8 cellular contexts compared by ENCODE assay signal in the genomic region with DNA sequence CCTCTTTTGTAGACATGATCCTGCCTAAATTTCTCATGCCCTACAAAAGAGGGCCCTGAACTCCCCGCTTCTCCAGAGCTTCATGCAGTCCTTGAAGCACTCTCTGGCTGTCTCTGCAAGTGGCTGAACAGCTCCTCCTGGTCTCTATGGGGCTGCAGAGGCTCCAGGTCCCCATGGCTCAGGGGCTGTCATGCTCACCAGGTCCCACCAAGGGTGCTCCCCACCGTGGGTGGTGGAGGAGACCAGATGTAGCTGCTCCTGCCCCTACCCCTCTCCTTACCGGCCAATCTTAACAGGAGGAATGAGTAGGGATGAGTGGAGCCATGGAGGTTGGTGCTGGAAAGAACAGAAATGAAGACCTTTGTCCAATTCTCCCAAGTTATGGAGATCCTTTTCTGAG. TPM values are rescaled to one million over a fixed set of nuclear protein-coding genes. Genes with fewer than 3 reads are reported as not detected.
"Had no signal": no experiment of that assay in that cellular context is flagged by ENCODE, and none has a peak within 500 bp of the region (broad histone marks: within the 10 kb centered on the region; RNA-seq: fewer than 3 reads in every experiment).

No MANE protein-coding gene starts in this region.

RNA-seq across cellular contexts. Expression of a gene that starts 10.2 kb away (rescaled TPM):
- total RNA-seq: activated CD4-positive, alpha-beta memory T cell treated with anti-CD3 and anti-CD28 coated beads for 36 hours; activated CD4-positive, alpha-beta T cell treated with anti-CD3 and anti-CD28 coated beads for 36 hours; activated CD4-positive, alpha-beta T cell treated with anti-CD3 and anti-CD28 coated beads, Interleukin-2, amount 10 ng/mL, durations not matched to agents 24 days and 14 days; activated CD8-positive, alpha-beta T cell treated with anti-CD3 and anti-CD28 coated beads, Interleukin-2, amount 10 ng/mL, durations not matched to agents 7 days and 5 days; activated T-cell treated with anti-CD3 and anti-CD28 coated beads, Interleukin-2, amount 50 U/mL, for 4 hours; activated T-helper 17 cell treated with anti-CD3 and anti-CD28 coated beads, Interleukin-2, amount 50 U/mL, for 72 hours; body of pancreas; T-helper 1 cell treated with Interleukin-12 subunit alpha and Interleukin-12 subunit beta and Interleukin-4 antibody, amounts not matched to agents 30 ng/mL and 1 ng/mL, for 36 hours had no signal

RNA-seq across cellular contexts. Expression of a gene that starts 14.8 kb away (rescaled TPM):
- total RNA-seq: activated CD4-positive, alpha-beta memory T cell treated with anti-CD3 and anti-CD28 coated beads for 36 hours; activated CD4-positive, alpha-beta T cell treated with anti-CD3 and anti-CD28 coated beads for 36 hours; activated CD4-positive, alpha-beta T cell treated with anti-CD3 and anti-CD28 coated beads, Interleukin-2, amount 10 ng/mL, durations not matched to agents 24 days and 14 days; activated CD8-positive, alpha-beta T cell treated with anti-CD3 and anti-CD28 coated beads, Interleukin-2, amount 10 ng/mL, durations not matched to agents 7 days and 5 days; activated T-cell treated with anti-CD3 and anti-CD28 coated beads, Interleukin-2, amount 50 U/mL, for 4 hours; body of pancreas; T-helper 1 cell treated with Interleukin-12 subunit alpha and Interleukin-12 subunit beta and Interleukin-4 antibody, amounts not matched to agents 30 ng/mL and 1 ng/mL, for 36 hours had no signal

RNA-seq across cellular contexts. Expression of a gene that starts 29.1 kb away (rescaled TPM):
- total RNA-seq: activated T-helper 17 cell treated with anti-CD3 and anti-CD28 coated beads, Interleukin-2, amount 50 U/mL, for 72 hours had no signal

RNA-seq across cellular contexts. Expression of a gene that starts 51.1 kb away (rescaled TPM):
- total RNA-seq: body of pancreas had no signal
